In genomic region chr6:47785187-47785586, GRCh38 we compare ENCODE assay signal across 33 cellular contexts. TPM values are rescaled to one million over a fixed set of nuclear protein-coding genes. Genes with fewer than 3 reads are reported as not detected.
"Had no signal": no experiment of that assay in that cellular context is flagged by ENCODE, and none has a peak within 500 bp of the region (broad histone marks: within the 10 kb centered on the region; RNA-seq: fewer than 3 reads in every experiment).

No MANE protein-coding gene starts in this region.

- H3K4me3 Mint-ChIP-seq: activated CD4-positive, alpha-beta T cell treated with anti-CD3 and anti-CD28 coated beads for 36 hours; activated CD4-positive, alpha-beta T cell treated with anti-CD3 and anti-CD28 coated beads, Interleukin-2, amount 10 ng/mL, durations not matched to agents 7 days and 5 days; activated CD8-positive, alpha-beta T cell treated with anti-CD3 and anti-CD28 coated beads, Interleukin-2, amount 10 ng/mL, durations not matched to agents 7 days and 5 days; activated naive CD8-positive, alpha-beta T cell treated with anti-CD3 and anti-CD28 coated beads for 36 hours; activated T-cell treated with anti-CD3 and anti-CD28 coated beads, Interleukin-2, amount 50 U/mL, for 4 hours; T-helper 1 cell treated with Interleukin-12 subunit alpha and Interleukin-12 subunit beta and Interleukin-4 antibody, amounts not matched to agents 30 μg/mL and 1 μg/mL, for 36 hours; T-helper 2 cell treated with Interferon-gamma antibody and Interleukin-4, amounts not matched to agents 5 μg/mL and 100 μg/mL, for 36 hours; WTC11 had no signal

- DNase-seq: activated CD4-positive, alpha-beta T cell treated with anti-CD3 and anti-CD28 coated beads for 36 hours; activated CD4-positive, alpha-beta T cell treated with anti-CD3 and anti-CD28 coated beads, Interleukin-2, amount 10 ng/mL, durations not matched to agents 7 days and 5 days; activated CD4-positive, alpha-beta T cell treated with anti-CD3 and anti-CD28 coated beads, Interleukin-2, amount 50 U/mL, for 48 hours; activated CD8-positive, alpha-beta T cell treated with anti-CD3 and anti-CD28 coated beads, Interleukin-2, amount 10 ng/mL, durations not matched to agents 7 days and 5 days; activated effector memory CD4-positive, alpha-beta T cell treated with anti-CD3 and anti-CD28 coated beads, Interleukin-2, amount 50 U/mL, for 16 hours; activated naive CD4-positive, alpha-beta T cell; activated naive CD4-positive, alpha-beta T cell treated with anti-CD3 and anti-CD28 coated beads, Interleukin-2, amount 50 U/mL, for 16 hours; activated naive CD8-positive, alpha-beta T cell treated with anti-CD3 and anti-CD28 coated beads for 36 hours; activated T-cell treated with anti-CD3 and anti-CD28 coated beads, Interleukin-2, amount 50 U/mL, for 4 hours; amniotic stem cell; aorta; brain microvascular endothelial cell; central memory CD4-positive, alpha-beta T cell; MM.1S; MV-4-11; NCI-H1092; NCI-H1436 treated with DMSO at 0.1 percent for 48 hours; NCI-H1694 treated with DMSO at 0.1 percent for 48 hours; NCI-H2029; NCI-H2171 treated with DMSO at 0.1 percent for 48 hours; NCI-H2227 treated with DMSO at 0.1 percent for 48 hours; NCI-H446 treated with DMSO at 0.1 percent for 48 hours; NCI-H524; RPMI8226; SHP77 treated with DMSO at 0.1 percent for 48 hours; SK-N-SH had no signal

- H3K9me3 Mint-ChIP-seq: activated CD4-positive, alpha-beta T cell treated with anti-CD3 and anti-CD28 coated beads, Interleukin-2, amount 10 ng/mL, durations not matched to agents 7 days and 5 days; activated naive CD8-positive, alpha-beta T cell treated with anti-CD3 and anti-CD28 coated beads for 36 hours; activated T-cell treated with anti-CD3 and anti-CD28 coated beads, Interleukin-2, amount 50 U/mL, for 4 hours; T-helper 1 cell treated with Interleukin-12 subunit alpha and Interleukin-12 subunit beta and Interleukin-4 antibody, amounts not matched to agents 30 μg/mL and 1 μg/mL, for 36 hours; T-helper 2 cell treated with Interferon-gamma antibody and Interleukin-4, amounts not matched to agents 5 μg/mL and 100 μg/mL, for 36 hours; WTC11 had no signal

- H3K36me3 Mint-ChIP-seq: activated naive CD8-positive, alpha-beta T cell treated with anti-CD3 and anti-CD28 coated beads for 36 hours; WTC11 had no signal

- ATAC-seq: activated CD4-positive, alpha-beta T cell treated with anti-CD3 and anti-CD28 coated beads for 36 hours; activated CD4-positive, CD25-positive, alpha-beta regulatory T cell treated with anti-CD3 and anti-CD28 coated beads, Interleukin-2, amount 50 U/mL, for 24 hours; activated CD8-positive, alpha-beta T cell treated with anti-CD3 and anti-CD28 coated beads, Interleukin-2, amount 10 ng/mL, durations not matched to agents 7 days and 5 days; activated T-cell treated with anti-CD3 and anti-CD28 coated beads, Interleukin-2, amount 50 U/mL, for 4 hours; Panc1; WTC11 had no signal

- H3K4me3 ChIP-seq: SJSA1 had no signal

- H3K27ac Mint-ChIP-seq: activated CD4-positive, alpha-beta T cell treated with anti-CD3 and anti-CD28 coated beads for 36 hours; activated CD4-positive, alpha-beta T cell treated with anti-CD3 and anti-CD28 coated beads, Interleukin-2, amount 10 ng/mL, durations not matched to agents 7 days and 5 days; activated CD8-positive, alpha-beta T cell treated with anti-CD3 and anti-CD28 coated beads, Interleukin-2, amount 10 ng/mL, durations not matched to agents 7 days and 5 days; activated naive CD8-positive, alpha-beta T cell treated with anti-CD3 and anti-CD28 coated beads for 36 hours; T-helper 1 cell treated with Interleukin-12 subunit alpha and Interleukin-12 subunit beta and Interleukin-4 antibody, amounts not matched to agents 30 μg/mL and 1 μg/mL, for 36 hours; T-helper 2 cell treated with Interferon-gamma antibody and Interleukin-4, amounts not matched to agents 5 μg/mL and 100 μg/mL, for 36 hours; WTC11 had no signal

RNA-seq across cellular contexts. Expression of gene OPN5, which starts 3.4 kb away (rescaled TPM):
- total RNA-seq: activated CD4-positive, alpha-beta T cell treated with anti-CD3 and anti-CD28 coated beads for 36 hours; activated CD4-positive, alpha-beta T cell treated with anti-CD3 and anti-CD28 coated beads, Interleukin-2, amount 10 ng/mL, durations not matched to agents 7 days and 5 days; activated CD8-positive, alpha-beta T cell treated with anti-CD3 and anti-CD28 coated beads, Interleukin-2, amount 10 ng/mL, durations not matched to agents 7 days and 5 days; activated naive CD8-positive, alpha-beta T cell treated with anti-CD3 and anti-CD28 coated beads for 36 hours; activated T-cell treated with anti-CD3 and anti-CD28 coated beads, Interleukin-2, amount 50 U/mL, for 4 hours; aorta; LHCN-M2; SJSA1; WTC11 had no signal
